In the genomic region with DNA sequence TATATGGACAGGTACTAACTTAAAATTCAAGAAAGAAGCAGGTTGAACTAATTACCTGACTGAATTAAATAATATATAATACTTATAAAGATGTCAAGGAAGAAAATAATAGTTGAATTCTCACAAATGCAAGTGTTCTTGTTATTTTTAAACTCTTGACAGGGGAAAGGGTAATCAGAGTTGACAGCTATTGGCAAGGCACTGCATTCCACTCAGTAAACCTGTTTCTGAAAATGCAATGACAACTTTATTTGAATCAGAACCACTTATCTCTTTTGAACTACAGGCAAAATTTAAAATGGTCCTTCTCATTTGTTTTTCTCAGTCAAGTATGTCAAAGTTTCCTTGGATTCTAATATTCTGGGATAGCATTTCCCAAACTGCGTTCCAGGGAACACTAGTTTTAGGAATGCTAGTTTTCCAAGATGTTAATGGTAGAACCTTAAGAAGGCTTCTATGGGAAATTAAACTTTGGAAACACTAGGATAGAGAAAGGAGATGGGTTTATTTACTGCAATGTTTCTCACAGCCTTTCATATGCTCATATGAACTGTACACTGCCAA, we compare ENCODE assay signal across 24 cellular contexts.
"Had no signal": no experiment of that assay in that cellular context is flagged by ENCODE, and none has a peak within 500 bp of the region (broad histone marks: within the 10 kb centered on the region; RNA-seq: fewer than 3 reads in every experiment).

No MANE protein-coding gene starts in this region.

- ATAC-seq: left lobe of liver; lower lobe of right lung; natural killer cell treated with Interleukin-12 subunit alpha and Interleukin-12 subunit beta and Interleukin-15 and Interleukin-18, amount 100 ng/mL, for 72 hours; pancreas; right lobe of liver; stimulated activated effector memory CD8-positive, alpha-beta T cell treated with anti-CD3 and anti-CD28 coated beads, Interleukin-12 subunit alpha, Interleukin-12 subunit beta, amount 100 ng/mL, for 72 hours; stimulated activated naive CD8-positive, alpha-beta T cell treated with anti-CD3 and anti-CD28 coated beads, Interleukin-15, Interleukin-2, amounts not matched to agents 100 U/mL and 50 U/mL, for 24 hours; upper lobe of right lung had no signal

- H3K36me3 ChIP-seq: heart right ventricle, lower lobe of right lung, pancreas, right lobe of liver, suprapubic skin, tibial nerve, upper lobe of right lung, vagina had no signal

- DNase-seq: effector CD4-positive, alpha-beta T cell; endodermal cell; erythroblast; foreskin melanocyte; heart right ventricle; hypothalamus; kidney glomerular epithelial cell; lower lobe of right lung; mesenchymal stem cell; midbrain; occipital lobe; pancreas; right lobe of liver; stimulated activated CD4-positive, alpha-beta T cell treated with anti-CD3 and anti-CD28 coated beads, Interleukin-4, amount 100 ng/mL, for 1 hour; stimulated activated CD8-positive, alpha-beta memory T cell treated with anti-CD3 and anti-CD28 coated beads, Interleukin-4, amount 100 ng/mL, for 48 hours; stimulated activated naive CD8-positive, alpha-beta T cell treated with anti-CD3 and anti-CD28 coated beads, Interleukin-15, Interleukin-2, amounts not matched to agents 100 U/mL and 50 U/mL, for 24 hours; upper lobe of right lung had no signal

- H3K4me3 ChIP-seq: coronary artery, heart right ventricle, lower lobe of right lung, pancreas, right lobe of liver, suprapubic skin, tibial nerve, upper lobe of right lung, vagina had no signal

- H3K27ac ChIP-seq: coronary artery, lower lobe of right lung, pancreas, right lobe of liver, suprapubic skin, tibial nerve, upper lobe of right lung, vagina had no signal

- H3K4me1 ChIP-seq: lower lobe of right lung, right lobe of liver, suprapubic skin, tibial nerve, upper lobe of right lung, vagina had no signal

- H3K9me3 ChIP-seq: heart right ventricle, lower lobe of right lung, pancreas, right lobe of liver, suprapubic skin, tibial nerve, upper lobe of right lung, vagina had no signal

- H3K27me3 ChIP-seq: heart right ventricle, pancreas, right lobe of liver, suprapubic skin, tibial nerve, upper lobe of right lung, vagina had no signal
